Comparison of ENCODE assay signal across 15 cellular contexts in genomic region chr3:32782417-32782816, GRCh38. TPM values are rescaled to one million over a fixed set of nuclear protein-coding genes. Genes with fewer than 3 reads are reported as not detected.
A peak's percentile ranks its signal among the peaks of the same experiment; 100 is the strongest.
DNase-seq lines count a peak whose midpoint lies in the region; ATAC-seq and TF ChIP-seq lines count a peak whose summit lies in the region.
"Had no signal": no experiment of that assay in that cellular context is flagged by ENCODE, and none has a peak within 500 bp of the region (broad histone marks: within the 10 kb centered on the region; RNA-seq: fewer than 3 reads in every experiment).

No MANE protein-coding gene starts in this region.

- H3K9ac ChIP-seq in iPS-15b (ENCODE audit: low read depth, low read length): no peak overlapping the region

- ATAC-seq in stimulated activated naive B cell treated with anti-CD40 and anti-IgM and Interleukin-4, amounts not matched to agents 10 μg/mL and 1 μg/mL and 100 μg/mL, for 72 hours (replicated peaks): no peak
- ATAC-seq in HG02623 (IDR thresholded peaks at IDR 0.05; ENCODE audit: unreplicated experiment): no peak

- H3K27ac Mint-ChIP-seq in stimulated activated naive B cell treated with anti-CD40 and anti-IgM and Interleukin-4, amounts not matched to agents 10 μg/mL and 1 μg/mL and 100 μg/mL, for 72 hours: no peak overlapping the region
- H3K27ac Mint-ChIP-seq: activated T-cell treated with anti-CD3 and anti-CD28 coated beads, Interleukin-2, amount 50 U/mL, for 24 hours had no signal

- H3K27ac ChIP-seq in cardiac muscle cell: peak overlapping the region; percentile 44
- no peak overlapping the region for H3K27ac ChIP-seq in left ventricle myocardium inferior (replicated peaks)
- H3K27ac ChIP-seq in RWPE1: peak overlapping the region; percentile 54
- H3K27ac ChIP-seq: SK-N-MC had no signal

- CTCF ChIA-PET in RWPE1 (lab: Yijun Ruan, JAX): no interaction called here

- TF ChIP-seq CTCF in cardiac muscle cell (IDR thresholded peaks at IDR 0.05; ENCODE audit: low read depth, low read length): no peak
- TF ChIP-seq CTCF in left ventricle myocardium inferior (IDR thresholded peaks at IDR 0.05; ENCODE audit: borderline replicate concordance): no peak
- TF ChIP-seq CTCF in RWPE1 (conservative IDR thresholded peaks at IDR 0.05; ENCODE audit: low read depth): no peak

- intact Hi-C loops in left ventricle myocardium inferior (cut with micrococcal nuclease): no loop called here

- no peak overlapping the region for H3K4me3 ChIP-seq in cardiac muscle cell
- H3K4me3 ChIP-seq in left ventricle myocardium inferior: no peak overlapping the region
- H3K4me3 ChIP-seq in iPS-15b (ENCODE audit: low read depth, low read length): peak overlapping the region; percentile 84
- H3K4me3 ChIP-seq: SK-N-MC had no signal

- POLR2A ChIA-PET in RWPE1 (lab: Yijun Ruan, JAX; ENCODE audit: low non-redundant PET): no interaction called here

- H3K27me3 ChIP-seq in cardiac muscle cell: no peaks in the 10 kb centered on the region
- no peaks in the 10 kb centered on the region for H3K27me3 ChIP-seq in left ventricle myocardium inferior (ENCODE audit: low read depth)
- no peaks in the 10 kb centered on the region for H3K27me3 ChIP-seq in iPS-15b (ENCODE audit: control insufficient read depth, insufficient read depth, low read length)
- H3K27me3 ChIP-seq: tibial nerve had no signal

- H3K4me3 Mint-ChIP-seq in stimulated activated naive B cell treated with anti-CD40 and anti-IgM and Interleukin-4, amounts not matched to agents 10 μg/mL and 1 μg/mL and 100 μg/mL, for 72 hours: peak overlapping the region; percentile 50 to 52
- H3K4me3 Mint-ChIP-seq: activated T-cell treated with anti-CD3 and anti-CD28 coated beads, Interleukin-2, amount 50 U/mL, for 24 hours had no signal

- no peaks in the 10 kb centered on the region for H3K9me3 ChIP-seq in cardiac muscle cell (ENCODE audit: low read depth)
- H3K9me3 ChIP-seq in left ventricle myocardium inferior (replicated peaks): no peaks in the 10 kb centered on the region
- no peaks in the 10 kb centered on the region for H3K9me3 ChIP-seq in iPS-15b (ENCODE audit: control insufficient read depth, insufficient read depth, low read length)
- H3K9me3 ChIP-seq: tibial nerve had no signal

- H3K4me1 ChIP-seq in cardiac muscle cell (ENCODE audit: low read depth) (peaks cover 3% of the 10 kb centered on the region), left ventricle myocardium inferior (peaks cover 15% of the 10 kb centered on the region), iPS-15b (ENCODE audit: control insufficient read depth, insufficient read depth, low read length) (peaks cover 18% of the 10 kb centered on the region)

- peaks cover 9 to 18% of the 10 kb centered on the region in 2 donors for H3K36me3 Mint-ChIP-seq in stimulated activated naive B cell treated with anti-CD40 and anti-IgM and Interleukin-4, amounts not matched to agents 10 μg/mL and 1 μg/mL and 100 μg/mL, for 72 hours

- H3K9me3 Mint-ChIP-seq in stimulated activated naive B cell treated with anti-CD40 and anti-IgM and Interleukin-4, amounts not matched to agents 10 μg/mL and 1 μg/mL and 100 μg/mL, for 72 hours: no peaks in the 10 kb centered on the region
- H3K9me3 Mint-ChIP-seq: activated T-cell treated with anti-CD3 and anti-CD28 coated beads, Interleukin-2, amount 50 U/mL, for 24 hours had no signal

- no peak for DNase-seq in cardiac muscle cell (ENCODE audit: low read depth in 1 of 2, low spot score in 1 of 2)
- DNase-seq in left ventricle myocardium inferior: no peak
- DNase-seq in RWPE1 (ENCODE audit: low spot score): no peak
- no peak for DNase-seq in stimulated activated naive B cell treated with anti-CD40 and anti-IgM and Interleukin-4, amounts not matched to agents 10 μg/mL and 1 μg/mL and 100 μg/mL, for 72 hours
- DNase-seq in COLO668 (lab: John Stamatoyannopoulos, UW; ENCODE audit: unreplicated experiment): no peak
- DNase-seq in NCI-H1105 (lab: John Stamatoyannopoulos, UW): no peak
- DNase-seq: activated CD4-positive, alpha-beta T cell treated with anti-CD3 and anti-CD28 coated beads for 1 hour; activated T-cell treated with anti-CD3 and anti-CD28 coated beads, Interleukin-2, amount 50 U/mL, for 24 hours; NCI-H1105 treated with DMSO at 0.1 percent for 48 hours had no signal

- peaks cover 0 to 3% of the 10 kb centered on the region in 2 donors for H3K4me1 Mint-ChIP-seq in stimulated activated naive B cell treated with anti-CD40 and anti-IgM and Interleukin-4, amounts not matched to agents 10 μg/mL and 1 μg/mL and 100 μg/mL, for 72 hours

- no peaks in the 10 kb centered on the region for H3K36me3 ChIP-seq in cardiac muscle cell
- no peaks in the 10 kb centered on the region for H3K36me3 ChIP-seq in left ventricle myocardium inferior
- H3K36me3 ChIP-seq in iPS-15b (ENCODE audit: control insufficient read depth, insufficient read depth, low read length): no peaks in the 10 kb centered on the region
- H3K36me3 ChIP-seq: tibial nerve had no signal

- H3K27me3 Mint-ChIP-seq in stimulated activated naive B cell treated with anti-CD40 and anti-IgM and Interleukin-4, amounts not matched to agents 10 μg/mL and 1 μg/mL and 100 μg/mL, for 72 hours: peaks cover 10 to 11% of the 10 kb centered on the region in 2 donors

RNA-seq across cellular contexts. Expression of gene TRIM71, which starts 35.4 kb away (rescaled TPM):
- total RNA-seq in cardiac muscle cell (13.9 and 21.8 TPM in 2 replicates), left ventricle myocardium inferior (not detected)
- polyA plus RNA-seq in cardiac muscle cell: 3.3 and 6.8 TPM in 2 replicates
- total RNA-seq: HT1080, osteoblast had no signal

Comparison
In these comparisons a context has a peak if more than half of its experiments do, and no peak if none do; other contexts are left out.
1. RNA of gene TRIM71, which starts 35.4 kb away (total RNA-seq): 13.9 to 21.8 TPM in cardiac muscle cell; not detected in left ventricle myocardium inferior (single experiment); every median in the first group is over 10 times any median in the second.